8 cellular contexts compared by ENCODE assay signal in the genomic region with DNA sequence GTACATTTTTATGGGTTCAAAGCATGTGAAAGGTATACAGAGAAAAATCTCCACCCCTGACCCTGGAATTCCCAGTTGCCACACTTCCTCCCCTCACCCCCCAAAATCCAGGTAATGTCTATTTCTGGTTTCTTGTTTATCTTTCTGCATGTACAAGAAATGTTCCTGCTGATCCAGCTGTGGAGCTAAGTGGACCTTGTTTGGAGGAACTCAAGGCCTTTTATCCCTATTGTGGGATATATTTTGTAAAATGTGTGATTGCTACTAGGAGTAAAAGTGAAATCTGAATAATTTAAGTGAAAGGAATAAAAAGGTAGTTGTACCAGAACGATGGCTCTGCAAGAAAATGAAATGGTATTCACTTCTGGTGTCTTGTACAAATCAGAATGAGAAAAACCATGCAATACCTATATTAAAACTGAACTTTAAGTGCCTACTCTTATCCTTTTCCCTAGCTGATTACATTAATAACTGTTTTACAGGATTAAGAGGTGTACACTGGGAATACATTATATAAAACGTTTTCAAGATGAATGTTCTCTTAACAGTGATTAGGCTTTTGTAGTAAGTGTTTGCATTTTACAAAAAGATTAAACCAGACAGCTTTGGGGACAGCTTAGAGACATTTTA. TPM values are rescaled to one million over a fixed set of nuclear protein-coding genes. Genes with fewer than 3 reads are reported as not detected.
DNase-seq lines count a peak whose midpoint lies in the region; ATAC-seq and TF ChIP-seq lines count a peak whose summit lies in the region.

No MANE protein-coding gene starts in this region.

- no peak overlapping the region; the same call in 1 of the 2 replicates for H3K9ac ChIP-seq in IMR-90 (ENCODE audit: low read depth, low read length)

- H3K27ac ChIP-seq in IMR-90 (ENCODE audit: insufficient read depth, low read length) = no peak overlapping the region

- POLR2A ChIA-PET in BJ (lab: Charles Lee) (no interaction called here), IMR-90 (lab: Charles Lee; ENCODE audit: unreplicated experiment) (interaction anchor here (0.5 kb wide), 1 partner anchor 20 kb away, joined by 3 read pairs; no protein-coding TSS in a partner anchor)

- H3K27me3 Mint-ChIP-seq in central memory CD8-positive, alpha-beta T cell = no peaks in the 10 kb centered on the region
- no peaks in the 10 kb centered on the region for H3K27me3 Mint-ChIP-seq in natural killer cell (ENCODE audit: low read depth in 2 of 2)

- no peak overlapping the region for H2AFZ ChIP-seq in IMR-90 (replicated peaks; ENCODE audit: low read length, poor library complexity)

- dilution Hi-C loops in IMR-90 (cut with HindIII; ENCODE audit: low sequenced_read_pairs, unreplicated experiment) = no loop called here

- no peaks in the 10 kb centered on the region for H3K9me3 Mint-ChIP-seq in central memory CD8-positive, alpha-beta T cell
- H3K9me3 Mint-ChIP-seq in natural killer cell = no peaks in the 10 kb centered on the region

- H3K9me3 ChIP-seq in IMR-90 (ENCODE audit: control insufficient read depth, insufficient read depth, low read length) = no peaks in the 10 kb centered on the region

- no peak overlapping the region for H3K27ac Mint-ChIP-seq in central memory CD8-positive, alpha-beta T cell (ENCODE audit: low read depth)
- peak overlapping the region; percentile 95 to 96 for H3K27ac Mint-ChIP-seq in natural killer cell

- H4K20me1 ChIP-seq in IMR-90 (ENCODE audit: insufficient read depth, low read length) = peaks cover 27% of the 10 kb centered on the region

- no peak for ATAC-seq in IMR-90 (ENCODE audit: low read depth)
- no peak for ATAC-seq in central memory CD8-positive, alpha-beta T cell (replicated peaks; ENCODE audit: extremely low read depth, poor library complexity, severe bottlenecking)
- no peak for ATAC-seq in natural killer cell
- no peak for ATAC-seq in GM18868 (IDR thresholded peaks at IDR 0.05; ENCODE audit: unreplicated experiment)
- no peak for ATAC-seq in GM19463 (IDR thresholded peaks at IDR 0.05; ENCODE audit: unreplicated experiment)
- ATAC-seq in GM18861 (IDR thresholded peaks at IDR 0.05; ENCODE audit: unreplicated experiment) = no peak

- H4K5ac ChIP-seq in IMR-90 (ENCODE audit: low read depth, low read length) = no peak overlapping the region

- no CpG with 5 or more reads among the region's 2 CpGs for WGBS in IMR-90 (ENCODE audit: extremely low coverage in 2 of 2, insufficient read length in 1 of 2), 2 experiments

- CTCF ChIA-PET in BJ (lab: Yijun Ruan, JAX) = interaction anchor here (0.7 to 2.4 kb wide), 4 partner anchors 8 to 144 kb away, joined by 3 to 6 read pairs (median 4); no protein-coding TSS in a partner anchor
- CTCF ChIA-PET in IMR-90 (lab: Yijun Ruan, JAX) = interaction anchor here (2.2 kb wide), 1 partner anchor 58 kb away, joined by 6 read pairs; no protein-coding TSS in a partner anchor

- H3K18ac ChIP-seq in IMR-90 (ENCODE audit: low read depth, low read length) = no peak overlapping the region

- no peak overlapping the region for H2BK120ac ChIP-seq in IMR-90 (ENCODE audit: low read depth, low read length)

- TF ChIP-seq CTCF in BJ (IDR thresholded peaks at IDR 0.05; ENCODE audit: insufficient read depth, low read depth, low read length) (no peak), IMR-90 (conservative IDR thresholded peaks at IDR 0.05; ENCODE audit: low read depth, low read length) (no peak), natural killer cell (IDR thresholded peaks at IDR 0.05) (no peak)

- peak overlapping the region; percentile 68; the same call in 1 of the 2 replicates for H3K4ac ChIP-seq in IMR-90 (ENCODE audit: low read depth, low read length)

- intact Hi-C loops in IMR-90 (cut with micrococcal nuclease) = loop anchor here (5.0 kb wide), 2 partner anchors 52 to 67 kb away; no protein-coding TSS in a partner anchor
- intact Hi-C loops in natural killer cell (cut with micrococcal nuclease) = loop anchor here (5.0 kb wide), 1 partner anchor 37 kb away; no protein-coding TSS in a partner anchor

- H4K8ac ChIP-seq in IMR-90 (ENCODE audit: low read depth in 2 of 2, low read length in 2 of 2) = no peak overlapping the region

- in situ Hi-C loops in IMR-90 (cut with MboI; ENCODE audit: low sequenced_read_pairs) = no loop called here

- H3K79me1 ChIP-seq in IMR-90 (ENCODE audit: low read depth in 1 of 2, low read length in 2 of 2) = peaks cover 7 to 36% of the 10 kb centered on the region in 2 experiments

- DNase-seq in BJ (ENCODE audit: low read depth) (no peak), IMR-90 (no peak), natural killer cell (no peak), NCI-H1092 treated with DMSO at 0.1 percent for 48 hours (lab: John Stamatoyannopoulos, UW) (no peak)
- DNase-seq in central memory CD8-positive, alpha-beta T cell (ENCODE audit: low spot score in 2 of 2) = no peak

- H3K36me3 ChIP-seq in BJ (ENCODE audit: control insufficient read depth, insufficient read depth, low read length) = no peaks in the 10 kb centered on the region
- no peaks in the 10 kb centered on the region for H3K36me3 ChIP-seq in IMR-90 (ENCODE audit: control insufficient read depth, insufficient read depth, low read length)

- H3K4me2 ChIP-seq in IMR-90 (ENCODE audit: low read depth, low read length) = peak overlapping the region; percentile 77

- no peaks in the 10 kb centered on the region for H3K4me1 ChIP-seq in IMR-90 (ENCODE audit: control insufficient read depth, insufficient read depth, low read length)

- H2AK9ac ChIP-seq in IMR-90 (replicated peaks; ENCODE audit: low read depth, low read length, poor library complexity) = no peak overlapping the region

- H2AK5ac ChIP-seq in IMR-90 (ENCODE audit: low read depth, low read length) = no peak overlapping the region

- peaks cover 37% of the 10 kb centered on the region for H3K4me1 Mint-ChIP-seq in central memory CD8-positive, alpha-beta T cell
- H3K4me1 Mint-ChIP-seq in natural killer cell = peaks cover 30% of the 10 kb centered on the region in 2 donors

- H3K56ac ChIP-seq in IMR-90 (ENCODE audit: extremely low read depth, insufficient read depth, low read length) = no peak overlapping the region

- no peak overlapping the region for H2BK20ac ChIP-seq in IMR-90 (ENCODE audit: low read depth, low read length)

- H3K23ac ChIP-seq in IMR-90 (ENCODE audit: low read depth, low read length) = peak overlapping the region; percentile 74

- TF ChIP-seq RAD21 in IMR-90 (IDR thresholded peaks at IDR 0.05; ENCODE audit: low read length) = no peak

- H3K36me3 Mint-ChIP-seq in central memory CD8-positive, alpha-beta T cell (ENCODE audit: insufficient read depth) = peaks cover 16% of the 10 kb centered on the region
- no peaks in the 10 kb centered on the region for H3K36me3 Mint-ChIP-seq in natural killer cell

- H3K4me3 ChIP-seq in BJ (ENCODE audit: low read depth, low read length) = peak overlapping the region; percentile 93
- H3K4me3 ChIP-seq in IMR-90 (ENCODE audit: insufficient read depth, low read depth, low read length) = no peak overlapping the region; the same call in 1 of the 2 replicates

- H3K27me3 ChIP-seq in BJ (ENCODE audit: control insufficient read depth, insufficient read depth, low read length) (no peaks in the 10 kb centered on the region), IMR-90 (ENCODE audit: control insufficient read depth, insufficient read depth, low read length) (no peaks in the 10 kb centered on the region)

- no peak overlapping the region for H3K14ac ChIP-seq in IMR-90 (replicated peaks; ENCODE audit: low read depth, low read length)

- H4K91ac ChIP-seq in IMR-90 (ENCODE audit: insufficient read depth, low read depth, low read length) = no peak overlapping the region

- H3K9me1 ChIP-seq in IMR-90 (ENCODE audit: insufficient read depth, low read length) = 0 out of 2 replicates have a peak, but pooled peaks cover 3% of the 10 kb centered on the region

- BruUV-seq in IMR-90 (replicated peaks; lab: Mats Ljungman, UMichigan) = no TSS peak

- H2BK15ac ChIP-seq in IMR-90 (ENCODE audit: low read depth, low read length) = no peak overlapping the region

- peak overlapping the region; percentile 98 for H3K4me3 Mint-ChIP-seq in central memory CD8-positive, alpha-beta T cell
- H3K4me3 Mint-ChIP-seq in natural killer cell = peak overlapping the region; percentile 63

- no peak overlapping the region for H2BK5ac ChIP-seq in IMR-90 (ENCODE audit: low read depth, low read length, poor library complexity, severe bottlenecking)

- no peak for TF ChIP-seq POLR2A in IMR-90 (IDR thresholded peaks at IDR 0.05; ENCODE audit: low read depth, low read length)

TF ChIP-seq in IMR-90, 13 proteins besides CTCF, POLR2A, EP300 and RAD21:
- TF ChIP-seq CHD1 (IDR thresholded peaks at IDR 0.05; ENCODE audit: low read depth, low read length) (no peak), RCOR1 (IDR thresholded peaks at IDR 0.05; ENCODE audit: insufficient replicate concordance, low read length) (no peak), MAZ (IDR thresholded peaks at IDR 0.05; ENCODE audit: borderline replicate concordance, low read depth, low read length) (no peak), SMC3 (IDR thresholded peaks at IDR 0.05; ENCODE audit: low read depth, low read length) (no peak), CEBPB (IDR thresholded peaks at IDR 0.05; ENCODE audit: low read depth, low read length) (no peak), FOS (IDR thresholded peaks at IDR 0.05; ENCODE audit: low read depth, low read length) (no peak)
- TF ChIP-seq, protein P1, sequence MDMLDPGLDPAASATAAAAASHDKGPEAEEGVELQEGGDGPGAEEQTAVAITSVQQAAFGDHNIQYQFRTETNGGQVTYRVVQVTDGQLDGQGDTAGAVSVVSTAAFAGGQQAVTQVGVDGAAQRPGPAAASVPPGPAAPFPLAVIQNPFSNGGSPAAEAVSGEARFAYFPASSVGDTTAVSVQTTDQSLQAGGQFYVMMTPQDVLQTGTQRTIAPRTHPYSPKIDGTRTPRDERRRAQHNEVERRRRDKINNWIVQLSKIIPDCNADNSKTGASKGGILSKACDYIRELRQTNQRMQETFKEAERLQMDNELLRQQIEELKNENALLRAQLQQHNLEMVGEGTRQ (IDR thresholded peaks at IDR 0.05; ENCODE audit: low read depth, low read length) = no peak

RNA-seq across cellular contexts. Expression of a gene that starts 3.1 kb away (rescaled TPM):
- polyA plus RNA-seq in BJ (2011; rRNA removed) = 3.1 and 4.6 TPM in 2 replicates
- 13.6 and 25.0 TPM in 2 replicates for polyA minus RNA-seq in BJ (2011; rRNA and poly(A)+ RNA removed)
- 15.8 and 20.3 TPM in 2 replicates for total RNA-seq in IMR-90 (2012; rRNA removed)
- 7.6 and 9.4 TPM in 2 replicates for polyA plus RNA-seq in IMR-90 (2012; rRNA removed)
- 1.7 and 3.2 TPM in 2 replicates for polyA plus RNA-seq in IMR-90 (2012; cell fraction: cytosol; rRNA removed)
- 24.4 and 38.3 TPM in 2 replicates for polyA plus RNA-seq in IMR-90 (2012; cell fraction: nucleus; rRNA removed; ENCODE audit: low replicate concordance)
- total RNA-seq in natural killer cell = 100 to 1,000 TPM in 2 of 3 donors, 10 to 100 TPM in 1; 98.1 to 114 (median 105) TPM

RNA-seq across cellular contexts. Expression of a gene that starts 43.1 kb away (rescaled TPM):
- 0.56 and 1.3 TPM in 2 replicates for polyA plus RNA-seq in BJ (2011; rRNA removed)
- 0.28 and 0.87 TPM in 2 replicates for polyA minus RNA-seq in BJ (2011; rRNA and poly(A)+ RNA removed)
- 1.4 and 2.8 TPM in 2 replicates for total RNA-seq in IMR-90 (2012; rRNA removed)
- 2.4 and 2.6 TPM in 2 replicates for polyA plus RNA-seq in IMR-90 (2012; rRNA removed)
- 0.44 and 0.71 TPM in 2 replicates for polyA plus RNA-seq in IMR-90 (2012; cell fraction: cytosol; rRNA removed)
- polyA plus RNA-seq in IMR-90 (2012; cell fraction: nucleus; rRNA removed; ENCODE audit: low replicate concordance) = 0.13 and 1.4 TPM in 2 replicates
- 1 to 10 TPM in 2 of 3 donors, under 1 TPM in 1; 0.87 to 1.2 (median 1.0) TPM for total RNA-seq in natural killer cell
